ENCODE assay signal across 23 cellular contexts in genomic region chr2:188798159-188798558, GRCh38.
DNase-seq lines count a peak whose midpoint lies in the region; ATAC-seq and TF ChIP-seq lines count a peak whose summit lies in the region.
"Had no signal": no experiment of that assay in that cellular context is flagged by ENCODE, and none has a peak within 500 bp of the region (broad histone marks: within the 10 kb centered on the region; RNA-seq: fewer than 3 reads in every experiment).

No MANE protein-coding gene starts in this region.

- H3K9ac ChIP-seq in Karpas-422 (ENCODE audit: low read length), result no peak overlapping the region
- H3K9ac ChIP-seq: KMS-11 had no signal

- H3K4me2 ChIP-seq in Karpas-422 (ENCODE audit: low read depth, low read length, poor library complexity, severe bottlenecking), result no peak overlapping the region
- H3K4me2 ChIP-seq: KMS-11 had no signal

- H3K9me2 ChIP-seq in Karpas-422 (replicated peaks; ENCODE audit: insufficient read depth, low read length), result no peaks in the 10 kb centered on the region

- H3K79me2 ChIP-seq in ACC112 (ENCODE audit: control insufficient read depth, insufficient read depth, low read length, unreplicated experiment) (no peaks in the 10 kb centered on the region), Karpas-422 (ENCODE audit: low read length) (no peaks in the 10 kb centered on the region)

- H3K4me3 ChIP-seq in ACC112 (ENCODE audit: low read depth, low read length) (no peak overlapping the region), HFF-Myc (replicated peaks; ENCODE audit: low read depth, low read length) (no peak overlapping the region), cardiac fibroblast (replicated peaks in 1 of 2; ENCODE audit: low read depth in 2 of 2, low read length in 2 of 2) (no peak overlapping the region), foreskin fibroblast (ENCODE audit: low read depth in 1 of 2, low read length in 2 of 2) (no peak overlapping the region), Karpas-422 (ENCODE audit: low read length) (no peak overlapping the region)
- H3K4me3 ChIP-seq: coronary artery, HAP-1, right lobe of liver had no signal

- peak overlapping the region; percentile 13 for H2AFZ ChIP-seq in ACC112 (ENCODE audit: low read length, unreplicated experiment)
- no peak overlapping the region for H2AFZ ChIP-seq in Karpas-422 (ENCODE audit: low read length)

- DNase-seq in HFF-Myc (ENCODE audit: extremely low read depth, low read depth), result peak; percentile 95
- DNase-seq in cardiac fibroblast (ENCODE audit: low read depth in 2 of 2), result peak; percentile 84 to 94
- DNase-seq in foreskin fibroblast, result peak; percentile 81 to 89
- no peak for DNase-seq in GF-D8 (lab: John Stamatoyannopoulos, UW)
- DNase-seq in Karpas-422, result no peak
- no peak for DNase-seq in activated naive CD4-positive, alpha-beta T cell treated with Interleukin-2 at 50 U/mL for 16 hours
- DNase-seq: activated CD4-positive, alpha-beta T cell treated with anti-CD3 and anti-CD28 coated beads for 36 hours; activated naive CD8-positive, alpha-beta T cell treated with anti-CD3 and anti-CD28 coated beads for 36 hours; CD4-positive, alpha-beta T cell; glutamatergic neuron; left colon; NCI-H1092; NCI-H2029 treated with DMSO at 0.1 percent for 48 hours; NCI-H446 treated with DMSO at 0.1 percent for 48 hours; nephron progenitor cell; right lobe of liver; stimulated activated CD4-positive, alpha-beta T cell treated with anti-CD3 and anti-CD28 coated beads, Interleukin-2, amount 100 ng/mL, for 24 hours; stimulated activated naive CD4-positive, alpha-beta T cell had no signal

- TF ChIP-seq CTCF in HFF-Myc (IDR thresholded peaks at IDR 0.05; ENCODE audit: low read depth, low read length, missing control alignments) (no peak), cardiac fibroblast (IDR thresholded peaks at IDR 0.05; ENCODE audit: low read depth, low read length) (no peak), foreskin fibroblast (IDR thresholded peaks at IDR 0.05; ENCODE audit: low read depth, low read length) (no peak)

- H3K4me1 ChIP-seq in ACC112 (ENCODE audit: control insufficient read depth, insufficient read depth, low read length, unreplicated experiment) (peaks cover 11% of the 10 kb centered on the region), Karpas-422 (ENCODE audit: low read length) (no peaks in the 10 kb centered on the region)
- H3K4me1 ChIP-seq: HAP-1, right lobe of liver had no signal

- H3K36me3 ChIP-seq in ACC112 (ENCODE audit: insufficient read depth, low read length) (no peaks in the 10 kb centered on the region), Karpas-422 (ENCODE audit: insufficient read depth, low read length) (no peaks in the 10 kb centered on the region)
- H3K36me3 ChIP-seq: HAP-1, right lobe of liver had no signal

- H3K27me3 ChIP-seq in ACC112 (ENCODE audit: insufficient read depth, low read length) (no peaks in the 10 kb centered on the region), Karpas-422 (ENCODE audit: low read length) (no peaks in the 10 kb centered on the region)
- H3K27me3 ChIP-seq: right lobe of liver had no signal

- H3K9me3 ChIP-seq in Karpas-422 (ENCODE audit: low read length), result peaks cover 3% of the 10 kb centered on the region; the same call in 1 of the 2 replicates
- H3K9me3 ChIP-seq: HAP-1, right lobe of liver had no signal

- ATAC-seq in GM18868 (IDR thresholded peaks at IDR 0.05; ENCODE audit: unreplicated experiment), result no peak
- ATAC-seq: activated CD4-positive, alpha-beta T cell treated with anti-CD3 and anti-CD28 coated beads for 36 hours; left colon; right lobe of liver had no signal

- H4K20me1 ChIP-seq in Karpas-422 (ENCODE audit: insufficient read depth, low read depth, low read length), result no peaks in the 10 kb centered on the region

- H3K27ac ChIP-seq in ACC112 (ENCODE audit: low read depth, low read length) (no peak overlapping the region), Karpas-422 (ENCODE audit: low read length) (no peak overlapping the region)
- H3K27ac ChIP-seq: coronary artery, KMS-11, right lobe of liver had no signal

Comparison
In these comparisons a context has a peak if more than half of its experiments do, and no peak if none do; other contexts are left out.
1. DNase-seq: peak in HFF-Myc (single experiment), cardiac fibroblast (2 of 2) and foreskin fibroblast (2 of 2); none in GF-D8 (single experiment), Karpas-422 (single experiment) and activated naive CD4-positive, alpha-beta T cell treated with Interleukin-2 at 50 U/mL for 16 hours (single experiment).